ENCODE assay signal across 24 cellular contexts in the genomic region with DNA sequence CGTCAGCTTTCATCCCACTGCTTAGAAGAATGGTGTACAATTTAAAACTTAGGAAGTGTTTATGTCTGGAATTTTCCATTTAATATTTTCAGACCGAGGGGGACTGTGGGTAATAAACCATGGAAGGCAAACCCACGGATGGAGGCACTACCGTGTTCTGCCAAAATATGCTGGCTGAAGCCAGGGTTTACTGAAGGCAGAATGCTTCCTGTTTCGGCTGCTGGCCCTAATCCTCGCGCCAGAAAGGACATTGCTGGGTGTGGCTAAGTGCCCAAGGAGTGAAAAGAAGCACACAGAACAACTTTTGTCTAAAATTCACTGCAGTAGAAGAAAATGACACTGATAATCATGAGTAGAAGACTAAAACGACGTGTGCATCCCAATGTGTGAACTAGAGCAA. TPM values are rescaled to one million over a fixed set of nuclear protein-coding genes. Genes with fewer than 3 reads are reported as not detected.
DNase-seq lines count a peak whose midpoint lies in the region; TF ChIP-seq lines count a peak whose summit lies in the region.
"Had no signal": no experiment of that assay in that cellular context is flagged by ENCODE, and none has a peak within 500 bp of the region (broad histone marks: within the 10 kb centered on the region; RNA-seq: fewer than 3 reads in every experiment).

No MANE protein-coding gene starts in this region.

- H3K36me3 Mint-ChIP-seq in osteocyte (ENCODE audit: unreplicated experiment), result peaks cover 67% of the 10 kb centered on the region

- no peak overlapping the region for H4K8ac ChIP-seq in trophoblast cell (ENCODE audit: low read depth, low read length)

- peak overlapping the region; percentile 27 for H3K27ac Mint-ChIP-seq in osteocyte (ENCODE audit: unreplicated experiment)
- H3K27ac Mint-ChIP-seq: activated CD8-positive, alpha-beta memory T cell treated with anti-CD3 and anti-CD28 coated beads, Interleukin-2, amount 10 ng/mL, durations not matched to agents 7 days and 5 days; type B pancreatic cell had no signal

- intact Hi-C loops in left ventricle myocardium inferior (cut with micrococcal nuclease), result no loop called here

- no peaks in the 10 kb centered on the region for H3K27me3 ChIP-seq in left ventricle myocardium inferior (ENCODE audit: low read depth)
- no peaks in the 10 kb centered on the region for H3K27me3 ChIP-seq in right atrium auricular region
- no peaks in the 10 kb centered on the region for H3K27me3 ChIP-seq in trophoblast cell (ENCODE audit: insufficient read depth, low read length)
- H3K27me3 ChIP-seq: foreskin keratinocyte, hepatocyte, SJSA1 had no signal

- H3K36me3 ChIP-seq in left ventricle myocardium inferior (peaks cover 100% of the 10 kb centered on the region), right atrium auricular region (peaks cover 100% of the 10 kb centered on the region), trophoblast cell (ENCODE audit: control insufficient read depth in 1 of 2, insufficient read depth in 2 of 2, low read length in 2 of 2) (peaks cover 74 to 82% of the 10 kb centered on the region in 2 experiments)

- no peak overlapping the region for H3K23ac ChIP-seq in trophoblast cell (ENCODE audit: low read length)

- H3K4me3 ChIP-seq in left ventricle myocardium inferior (no peak overlapping the region), right atrium auricular region (no peak overlapping the region), trophoblast cell (ENCODE audit: low read depth, low read length) (no peak overlapping the region)
- H3K4me3 ChIP-seq: GM23248, hepatocyte, lower lobe of right lung, SJSA1 had no signal

- H3K9me3 Mint-ChIP-seq in osteocyte (ENCODE audit: unreplicated experiment), result no peaks in the 10 kb centered on the region
- H3K9me3 Mint-ChIP-seq: immature natural killer cell; stimulated activated naive CD8-positive, alpha-beta T cell treated with anti-CD3 and anti-CD28 coated beads, Interleukin-15, Interleukin-2, amounts not matched to agents 100 ng/mL and 50 ng/mL, for 24 hours; type B pancreatic cell had no signal

- no peak overlapping the region for H3K9ac ChIP-seq in trophoblast cell (ENCODE audit: low read length)
- H3K9ac ChIP-seq: GM23248 had no signal

- H3K27ac ChIP-seq in left ventricle myocardium inferior (replicated peaks) (peak overlapping the region; percentile 32), right atrium auricular region (no peak overlapping the region), RWPE1 (no peak overlapping the region), trophoblast cell (ENCODE audit: low read depth, low read length) (no peak overlapping the region)
- H3K27ac ChIP-seq: C4-2B, foreskin keratinocyte, GM23248, hepatocyte, HL-60, lower lobe of right lung, SJSA1 had no signal

- no peak overlapping the region for H2AK5ac ChIP-seq in trophoblast cell (ENCODE audit: low read length)

- no peak overlapping the region for H3K18ac ChIP-seq in trophoblast cell (ENCODE audit: low read length)

- no peaks in the 10 kb centered on the region for H3K27me3 Mint-ChIP-seq in osteocyte (ENCODE audit: unreplicated experiment)
- H3K27me3 Mint-ChIP-seq: activated CD4-positive, alpha-beta T cell treated with anti-CD3 and anti-CD28 coated beads for 36 hours; activated CD8-positive, alpha-beta memory T cell treated with anti-CD3 and anti-CD28 coated beads, Interleukin-2, amount 10 ng/mL, durations not matched to agents 7 days and 5 days; stimulated activated naive CD8-positive, alpha-beta T cell treated with anti-CD3 and anti-CD28 coated beads, Interleukin-15, Interleukin-2, amounts not matched to agents 100 ng/mL and 50 ng/mL, for 24 hours; type B pancreatic cell had no signal

- TF ChIP-seq CTCF in left ventricle myocardium inferior (IDR thresholded peaks at IDR 0.05; ENCODE audit: borderline replicate concordance), result no peak
- no peak for TF ChIP-seq CTCF in right atrium auricular region (IDR thresholded peaks at IDR 0.05)
- TF ChIP-seq CTCF in osteocyte (IDR thresholded peaks at IDR 0.05), result no peak
- no peak for TF ChIP-seq CTCF in RWPE1 (conservative IDR thresholded peaks at IDR 0.05; ENCODE audit: low read depth)

- H3K9me3 ChIP-seq in left ventricle myocardium inferior (replicated peaks), result no peaks in the 10 kb centered on the region
- no peaks in the 10 kb centered on the region for H3K9me3 ChIP-seq in right atrium auricular region
- H3K9me3 ChIP-seq in trophoblast cell (ENCODE audit: insufficient read depth, low read depth, low read length), result peaks cover 2% of the 10 kb centered on the region
- H3K9me3 ChIP-seq: lower lobe of right lung, SJSA1 had no signal

- POLR2A ChIA-PET in RWPE1 (lab: Yijun Ruan, JAX; ENCODE audit: low non-redundant PET), result no interaction called here

- H3K4me1 Mint-ChIP-seq in osteocyte (ENCODE audit: unreplicated experiment), result peaks cover 8% of the 10 kb centered on the region
- H3K4me1 Mint-ChIP-seq: activated CD4-positive, alpha-beta T cell treated with anti-CD3 and anti-CD28 coated beads for 36 hours; activated CD8-positive, alpha-beta memory T cell treated with anti-CD3 and anti-CD28 coated beads, Interleukin-2, amount 10 ng/mL, durations not matched to agents 7 days and 5 days; immature natural killer cell had no signal

- H3K14ac ChIP-seq in trophoblast cell (ENCODE audit: low read length), result no peak overlapping the region

- H3K79me2 ChIP-seq in trophoblast cell (ENCODE audit: control insufficient read depth, insufficient read depth, low read length, poor library complexity), result no peaks in the 10 kb centered on the region
- H3K79me2 ChIP-seq: hepatocyte had no signal

- no peak overlapping the region for H3K4ac ChIP-seq in trophoblast cell (ENCODE audit: low read depth, low read length)

- CTCF ChIA-PET in RWPE1 (lab: Yijun Ruan, JAX), result no interaction called here

- H2BK5ac ChIP-seq in trophoblast cell (ENCODE audit: low read depth, low read length, poor library complexity), result no peak overlapping the region

- H3K4me1 ChIP-seq in left ventricle myocardium inferior (peaks cover 40% of the 10 kb centered on the region), right atrium auricular region (peaks cover 0 to 32% of the 10 kb centered on the region in 2 donors), trophoblast cell (ENCODE audit: control insufficient read depth in 1 of 2, insufficient read depth in 2 of 2, low read length in 2 of 2) (no peaks in the 10 kb centered on the region)
- H3K4me1 ChIP-seq: foreskin keratinocyte, lower lobe of right lung, SJSA1 had no signal

- H3K4me3 Mint-ChIP-seq in osteocyte (ENCODE audit: unreplicated experiment), result no peak overlapping the region
- H3K4me3 Mint-ChIP-seq: activated CD4-positive, alpha-beta T cell treated with anti-CD3 and anti-CD28 coated beads for 36 hours; activated CD8-positive, alpha-beta memory T cell treated with anti-CD3 and anti-CD28 coated beads, Interleukin-2, amount 10 ng/mL, durations not matched to agents 7 days and 5 days; immature natural killer cell; stimulated activated naive CD8-positive, alpha-beta T cell treated with anti-CD3 and anti-CD28 coated beads, Interleukin-15, Interleukin-2, amounts not matched to agents 100 ng/mL and 50 ng/mL, for 24 hours; type B pancreatic cell had no signal

- no peak overlapping the region for H2BK120ac ChIP-seq in trophoblast cell (ENCODE audit: insufficient read depth, low read length, poor library complexity)

- DNase-seq in left ventricle myocardium inferior (no peak), right atrium auricular region (ENCODE audit: low spot score) (no peak), cerebellum (ENCODE audit: low spot score) (peak; percentile 24), osteocyte (ENCODE audit: extremely low spot score, unreplicated experiment) (no peak), RWPE1 (ENCODE audit: low spot score) (no peak), trophoblast cell (no peak), DMS153 treated with DMSO at 0.1 percent for 48 hours (lab: John Stamatoyannopoulos, UW; ENCODE audit: unreplicated experiment) (no peak)
- DNase-seq: activated CD4-positive, alpha-beta T cell treated with anti-CD3 and anti-CD28 coated beads for 36 hours; activated CD8-positive, alpha-beta memory T cell treated with anti-CD3 and anti-CD28 coated beads, Interleukin-2, amount 10 ng/mL, durations not matched to agents 7 days and 5 days; dermis blood vessel endothelial cell; foreskin keratinocyte; GM23248; immature natural killer cell; lower lobe of right lung; NCI-H1105; NCI-H2029 treated with DMSO at 0.1 percent for 48 hours; NCI-H446; stimulated activated CD4-positive, alpha-beta T cell treated with anti-CD3 and anti-CD28 coated beads, Interleukin-4, amount 100 ng/mL, for 1 hour had no signal

- no peaks in the 10 kb centered on the region for H3K79me1 ChIP-seq in trophoblast cell (ENCODE audit: low read length)

- H4K12ac ChIP-seq in trophoblast cell (ENCODE audit: low read depth, low read length), result no peak overlapping the region

- no peak overlapping the region for H2BK12ac ChIP-seq in trophoblast cell (ENCODE audit: low read length)

- no peak overlapping the region for H4K91ac ChIP-seq in trophoblast cell (ENCODE audit: low read depth, low read length)

- no CpG with 5 or more reads among the region's 9 CpGs for WGBS in trophoblast cell (ENCODE audit: extremely low coverage, insufficient coverage, insufficient read length)

- no peak overlapping the region for H2AFZ ChIP-seq in trophoblast cell (ENCODE audit: insufficient read depth, low read length, poor library complexity)
- H2AFZ ChIP-seq: GM23248, hepatocyte had no signal

- H3K4me2 ChIP-seq in trophoblast cell (ENCODE audit: low read length), result no peak overlapping the region
- H3K4me2 ChIP-seq: hepatocyte had no signal

RNA-seq across cellular contexts. Expression of a gene that starts 32.3 kb away (rescaled TPM):
- total RNA-seq in left ventricle myocardium inferior (91.4 TPM), right atrium auricular region (10 to 100 TPM; 68.3 to 89.6 TPM), cerebellum (53.3 TPM), osteocyte (76.5 and 78.7 TPM in 2 replicates)
- polyA plus RNA-seq in trophoblast cell (2013), result 38.5 and 39.4 TPM in 2 replicates
